In genomic region chr1:175514309-175515001, GRCh38 we compare ENCODE assay signal across 1 cellular context.
TF ChIP-seq lines count a peak whose summit lies in the region.

No MANE protein-coding gene starts in this region.

TF ChIP-seq in GM23338, 12 proteins besides CTCF, POLR2A, EP300 and RAD21 (continued from another document):
- TF ChIP-seq REST (IDR thresholded peaks at IDR 0.05; ENCODE audit: unreplicated experiment) (no peak), POLR2AphosphoS5 (IDR thresholded peaks at IDR 0.05; ENCODE audit: low read depth) (no peak), ZNF331 (CRISPR knock-in tag; IDR thresholded peaks at IDR 0.05; ENCODE audit: low read depth) (no peak)
